ENCODE assay signal across 1 cellular context in the genomic region with DNA sequence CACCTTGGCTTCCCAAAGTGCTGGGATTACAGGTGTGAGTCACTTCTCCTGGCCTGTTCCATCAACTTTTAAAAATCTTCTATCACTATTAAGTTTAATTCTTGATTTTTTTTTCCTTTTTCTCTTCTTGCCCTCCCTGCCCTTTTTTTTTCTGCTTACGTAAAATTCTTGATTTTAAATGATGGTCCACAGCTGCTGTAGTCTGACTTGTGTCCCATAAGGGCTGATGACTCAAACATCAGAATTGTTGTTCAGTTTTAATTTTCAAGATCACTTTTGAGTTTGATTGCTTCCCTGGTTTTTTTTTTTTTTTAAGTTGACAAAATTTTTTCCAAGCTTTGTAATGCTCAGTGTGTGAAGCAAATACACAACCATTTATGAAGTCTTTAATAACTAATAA.
TF ChIP-seq lines count a peak whose summit lies in the region.

No MANE protein-coding gene starts in this region.

TF ChIP-seq in HCT116, 20 proteins besides CTCF, POLR2A, EP300 and RAD21 (continued from another document):
- TF ChIP-seq MAX (IDR thresholded peaks at IDR 0.05) (no peak), FOSL1 (IDR thresholded peaks at IDR 0.05; ENCODE audit: low read depth) (no peak), EZH2 (IDR thresholded peaks at IDR 0.05) (no peak), YY1 (IDR thresholded peaks at IDR 0.05; ENCODE audit: extremely low read depth, insufficient replicate concordance, low read depth, low read length) (no peak)
- TF ChIP-seq, protein P1, sequence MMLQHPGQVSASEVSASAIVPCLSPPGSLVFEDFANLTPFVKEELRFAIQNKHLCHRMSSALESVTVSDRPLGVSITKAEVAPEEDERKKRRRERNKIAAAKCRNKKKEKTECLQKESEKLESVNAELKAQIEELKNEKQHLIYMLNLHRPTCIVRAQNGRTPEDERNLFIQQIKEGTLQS (IDR thresholded peaks at IDR 0.05): no peak
- TF ChIP-seq, protein P2, sequence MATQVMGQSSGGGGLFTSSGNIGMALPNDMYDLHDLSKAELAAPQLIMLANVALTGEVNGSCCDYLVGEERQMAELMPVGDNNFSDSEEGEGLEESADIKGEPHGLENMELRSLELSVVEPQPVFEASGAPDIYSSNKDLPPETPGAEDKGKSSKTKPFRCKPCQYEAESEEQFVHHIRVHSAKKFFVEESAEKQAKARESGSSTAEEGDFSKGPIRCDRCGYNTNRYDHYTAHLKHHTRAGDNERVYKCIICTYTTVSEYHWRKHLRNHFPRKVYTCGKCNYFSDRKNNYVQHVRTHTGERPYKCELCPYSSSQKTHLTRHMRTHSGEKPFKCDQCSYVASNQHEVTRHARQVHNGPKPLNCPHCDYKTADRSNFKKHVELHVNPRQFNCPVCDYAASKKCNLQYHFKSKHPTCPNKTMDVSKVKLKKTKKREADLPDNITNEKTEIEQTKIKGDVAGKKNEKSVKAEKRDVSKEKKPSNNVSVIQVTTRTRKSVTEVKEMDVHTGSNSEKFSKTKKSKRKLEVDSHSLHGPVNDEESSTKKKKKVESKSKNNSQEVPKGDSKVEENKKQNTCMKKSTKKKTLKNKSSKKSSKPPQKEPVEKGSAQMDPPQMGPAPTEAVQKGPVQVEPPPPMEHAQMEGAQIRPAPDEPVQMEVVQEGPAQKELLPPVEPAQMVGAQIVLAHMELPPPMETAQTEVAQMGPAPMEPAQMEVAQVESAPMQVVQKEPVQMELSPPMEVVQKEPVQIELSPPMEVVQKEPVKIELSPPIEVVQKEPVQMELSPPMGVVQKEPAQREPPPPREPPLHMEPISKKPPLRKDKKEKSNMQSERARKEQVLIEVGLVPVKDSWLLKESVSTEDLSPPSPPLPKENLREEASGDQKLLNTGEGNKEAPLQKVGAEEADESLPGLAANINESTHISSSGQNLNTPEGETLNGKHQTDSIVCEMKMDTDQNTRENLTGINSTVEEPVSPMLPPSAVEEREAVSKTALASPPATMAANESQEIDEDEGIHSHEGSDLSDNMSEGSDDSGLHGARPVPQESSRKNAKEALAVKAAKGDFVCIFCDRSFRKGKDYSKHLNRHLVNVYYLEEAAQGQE (IDR thresholded peaks at IDR 0.05; ENCODE audit: low read depth): no peak
